In the genomic region with DNA sequence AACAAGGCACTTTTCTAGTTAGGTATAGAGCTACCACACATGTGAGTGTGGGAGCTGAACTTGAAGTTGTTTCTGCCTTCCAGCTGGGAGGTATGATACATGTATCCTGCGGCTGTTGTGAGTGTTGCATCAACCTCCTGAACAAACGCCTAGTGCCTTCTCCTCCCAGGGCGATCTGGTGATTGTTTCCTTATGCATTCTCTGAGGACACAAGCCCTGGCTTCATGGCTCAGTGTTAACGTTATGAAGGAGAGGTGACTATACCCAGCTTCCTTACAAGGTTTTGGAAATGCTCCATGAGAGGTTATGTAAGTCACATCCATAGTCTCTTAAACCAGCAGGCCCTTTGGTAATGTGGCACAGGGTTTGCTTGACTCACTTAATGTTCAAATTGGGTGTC, we compare ENCODE assay signal across 9 cellular contexts.
DNase-seq lines count a peak whose midpoint lies in the region; ATAC-seq and TF ChIP-seq lines count a peak whose summit lies in the region.
"Had no signal": no experiment of that assay in that cellular context is flagged by ENCODE, and none has a peak within 500 bp of the region (broad histone marks: within the 10 kb centered on the region; RNA-seq: fewer than 3 reads in every experiment).

No MANE protein-coding gene starts in this region.

- ATAC-seq in Right ventricle myocardium inferior (peak; percentile 46), heart left ventricle (peak in 3 of 4 donors; percentile 56 to 72 (median 69)), HG03039 (IDR thresholded peaks at IDR 0.05; ENCODE audit: unreplicated experiment) (no peak)
- no peak for ATAC-seq in activated CD4-positive, alpha-beta T cell treated with anti-CD3 and anti-CD28 coated beads for 36 hours

- H3K36me3 Mint-ChIP-seq in activated CD4-positive, alpha-beta T cell treated with anti-CD3 and anti-CD28 coated beads for 36 hours (ENCODE audit: low read depth), result no peaks in the 10 kb centered on the region

- H3K27ac ChIP-seq in heart left ventricle (peak overlapping the region in 4 of 12 donors; percentile 0 to 73 (median 22)), uterus (peak overlapping the region; percentile 57 to 73)

- H3K9me3 ChIP-seq in heart left ventricle (no peaks in the 10 kb centered on the region), uterus (no peaks in the 10 kb centered on the region)

- no peaks in the 10 kb centered on the region for H3K9me3 Mint-ChIP-seq in activated CD4-positive, alpha-beta T cell treated with anti-CD3 and anti-CD28 coated beads for 36 hours (ENCODE audit: low read depth)

- H3K27me3 ChIP-seq in heart left ventricle (no peaks in the 10 kb centered on the region), uterus (no peaks in the 10 kb centered on the region)

- H3K4me1 ChIP-seq in heart left ventricle (peaks cover 3 to 80% (median 54%) of the 10 kb centered on the region in 12 donors), uterus (peaks cover 0 to 5% of the 10 kb centered on the region in 2 donors)

- intact Hi-C loops in Right ventricle myocardium inferior (cut with DNase I) (no loop called here), cardiac septum (cut with DNase I) (no loop called here), heart left ventricle (cut with DNase I) (loop anchor here in 1 of 10 donors (5.0 kb wide), 1 partner anchor 55 kb away; no protein-coding TSS in a partner anchor), uterus (cut with DNase I; ENCODE audit: low total_unique reads) (no loop called here)
- intact Hi-C loops in activated CD4-positive, alpha-beta T cell treated with anti-CD3 and anti-CD28 coated beads for 36 hours (cut with DNase I, micrococcal nuclease), result loop anchor here (2.0 to 5.0 kb wide), 3 partner anchors 15 to 185 kb away; a partner anchor contains a TSS

- H3K27me3 Mint-ChIP-seq in activated CD4-positive, alpha-beta T cell treated with anti-CD3 and anti-CD28 coated beads for 36 hours, result no peaks in the 10 kb centered on the region

- H3K27ac Mint-ChIP-seq in activated CD4-positive, alpha-beta T cell treated with anti-CD3 and anti-CD28 coated beads for 36 hours, result no peak overlapping the region

- POLR2A ChIA-PET in activated CD4-positive, alpha-beta T cell treated with anti-CD3 and anti-CD28 coated beads for 36 hours (lab: Charles Lee), result interaction anchor here (0.7 kb wide), 1 partner anchor 90 kb away, joined by 6 read pairs; no protein-coding TSS in a partner anchor

- no peak overlapping the region for H3K4me3 Mint-ChIP-seq in activated CD4-positive, alpha-beta T cell treated with anti-CD3 and anti-CD28 coated beads for 36 hours

- DNase-seq in Right ventricle myocardium inferior (ENCODE audit: missing footprints), result no peak
- no peak for DNase-seq in cardiac septum (ENCODE audit: low spot score)
- peak; percentile 68 to 85 for DNase-seq in SW 1271 (lab: John Stamatoyannopoulos, UW)
- no peak for DNase-seq in heart left ventricle
- DNase-seq in uterus, result peak; percentile 40 to 60
- DNase-seq in activated CD4-positive, alpha-beta T cell treated with anti-CD3 and anti-CD28 coated beads for 36 hours, result no peak
- no peak for DNase-seq in NCI-H146 treated with DMSO at 0.1 percent for 48 hours (lab: John Stamatoyannopoulos, UW; ENCODE audit: unreplicated experiment)
- DNase-seq: DMS79 had no signal

- H3K36me3 ChIP-seq in heart left ventricle, result no peaks in the 10 kb centered on the region
- H3K36me3 ChIP-seq in uterus, result no peaks in the 10 kb centered on the region

- H3K4me3 ChIP-seq in heart left ventricle, result no peak overlapping the region
- no peak overlapping the region for H3K4me3 ChIP-seq in uterus

- 41 to 65% (median 50%) methylated on average over 4 of the region's 4 CpGs for WGBS in heart left ventricle, 4 donors

- H3K4me1 Mint-ChIP-seq in activated CD4-positive, alpha-beta T cell treated with anti-CD3 and anti-CD28 coated beads for 36 hours, result peaks cover 13% of the 10 kb centered on the region

- no peak for TF ChIP-seq POLR2A in heart left ventricle (IDR thresholded peaks at IDR 0.05)
- TF ChIP-seq POLR2A in uterus (IDR thresholded peaks at IDR 0.05), result no peak

- CTCF ChIA-PET in activated CD4-positive, alpha-beta T cell treated with anti-CD3 and anti-CD28 coated beads for 36 hours (lab: Charles Lee), result interaction anchor here (1.1 to 1.2 kb wide), 2 partner anchors 9 to 16 kb away, joined by 3 to 4 read pairs; no protein-coding TSS in a partner anchor

- TF ChIP-seq CTCF in heart left ventricle (IDR thresholded peaks at IDR 0.05), result no peak
- no peak for TF ChIP-seq CTCF in uterus (IDR thresholded peaks at IDR 0.05)

Comparison
In these comparisons a context has a peak if more than half of its experiments do, and no peak if none do; other contexts are left out.
1. ATAC-seq: peak in Right ventricle myocardium inferior (single experiment) and heart left ventricle (3 of 4); none in activated CD4-positive, alpha-beta T cell treated with anti-CD3 and anti-CD28 coated beads for 36 hours (single experiment) and HG03039 (single experiment).
2. DNase-seq: peak in SW 1271 (2 of 2) and uterus (2 of 2); none in Right ventricle myocardium inferior (single experiment), cardiac septum (single experiment), heart left ventricle (0 of 5), activated CD4-positive, alpha-beta T cell treated with anti-CD3 and anti-CD28 coated beads for 36 hours (single experiment) and NCI-H146 treated with DMSO at 0.1 percent for 48 hours (single experiment).
3. intact Hi-C loops: an anchor here in activated CD4-positive, alpha-beta T cell treated with anti-CD3 and anti-CD28 coated beads for 36 hours (2.0 to 5.0 kb wide); none called in Right ventricle myocardium inferior, cardiac septum and uterus.